ENCODE assay signal across 21 cellular contexts in the genomic region with DNA sequence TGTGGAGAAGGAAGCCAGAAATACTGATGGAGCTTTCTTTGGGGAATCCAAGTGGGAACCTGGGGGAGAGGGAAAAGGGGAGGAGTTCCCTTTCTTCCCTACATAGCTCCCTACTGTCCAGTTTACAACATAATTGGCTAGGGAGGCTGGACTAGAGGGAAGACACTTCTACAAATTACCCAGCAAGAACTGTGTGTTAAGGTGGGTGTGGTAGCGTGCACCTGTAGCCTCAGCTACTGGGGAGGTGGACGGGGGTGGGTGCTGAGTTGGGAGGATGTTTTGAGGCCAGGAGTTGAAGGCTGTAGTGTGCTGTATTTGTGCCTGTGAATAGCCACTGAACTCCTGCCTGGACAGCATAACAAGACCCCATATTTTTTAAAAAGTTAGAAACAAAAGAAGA.
DNase-seq lines count a peak whose midpoint lies in the region; ATAC-seq and TF ChIP-seq lines count a peak whose summit lies in the region.
"Had no signal": no experiment of that assay in that cellular context is flagged by ENCODE, and none has a peak within 500 bp of the region (broad histone marks: within the 10 kb centered on the region; RNA-seq: fewer than 3 reads in every experiment).

No MANE protein-coding gene starts in this region.

- H4K8ac ChIP-seq in neuronal stem cell (ENCODE audit: low read depth, low read length): no peak overlapping the region

- H3K23ac ChIP-seq in neuronal stem cell (ENCODE audit: low read depth, low read length, poor library complexity): no peak overlapping the region

- H2AFZ ChIP-seq in neuronal stem cell (ENCODE audit: low read length): no peak overlapping the region

- no peak overlapping the region for H3K4ac ChIP-seq in neuronal stem cell (ENCODE audit: low read length)

- no peak overlapping the region for H2BK5ac ChIP-seq in neuronal stem cell (ENCODE audit: low read length)

- DNase-seq in NCI-H748 (lab: John Stamatoyannopoulos, UW; ENCODE audit: unreplicated experiment): peak; percentile 24
- DNase-seq in NCI-H748 treated with DMSO at 0.1 percent for 48 hours (lab: John Stamatoyannopoulos, UW): no peak
- peak; percentile 56 for DNase-seq in colonic mucosa
- DNase-seq in mucosa of descending colon: peak in 2 of 3 donors; percentile 32 to 43
- no peak for DNase-seq in Ammon's horn (ENCODE audit: low spot score)
- DNase-seq in neuronal stem cell (ENCODE audit: low spot score): no peak
- no peak for DNase-seq in DMS153 treated with DMSO at 0.1 percent for 48 hours (lab: John Stamatoyannopoulos, UW; ENCODE audit: unreplicated experiment)
- DNase-seq: 8988T; ACHN; Caco-2; Calu3; CD4-positive, alpha-beta T cell; CD8-positive, alpha-beta T cell; DMS53; DMS79; DND-41; EL; GDM1 had no signal

- no peak overlapping the region for H3K9ac ChIP-seq in colonic mucosa (ENCODE audit: low read depth in 2 of 2, low read length in 2 of 2)
- H3K9ac ChIP-seq in neuronal stem cell (ENCODE audit: low read depth, low read length, poor library complexity): no peak overlapping the region
- H3K9ac ChIP-seq: BLaER1 treated with 17β-estradiol and CSF1 and Interleukin-3, amounts not matched to agents 10 nM and 100 nM had no signal

- no peak overlapping the region for H4K91ac ChIP-seq in neuronal stem cell (ENCODE audit: low read depth, low read length, poor library complexity)

- no peaks in the 10 kb centered on the region for H3K36me3 ChIP-seq in colonic mucosa
- H3K36me3 ChIP-seq in mucosa of descending colon (ENCODE audit: low read depth): no peaks in the 10 kb centered on the region
- no peaks in the 10 kb centered on the region for H3K36me3 ChIP-seq in neuronal stem cell (replicated peaks in 1 of 2; ENCODE audit: control insufficient read depth in 2 of 2, insufficient read depth in 2 of 2, low read length in 2 of 2)
- H3K36me3 ChIP-seq: BLaER1 treated with 17β-estradiol and CSF1 and Interleukin-3, amounts not matched to agents 10 nM and 100 nM had no signal

- intact Hi-C loops in colonic mucosa (cut with DNase I) (no loop called here), mucosa of descending colon (cut with DNase I, micrococcal nuclease) (no loop called here)

- H2BK12ac ChIP-seq in neuronal stem cell (ENCODE audit: low read length): no peak overlapping the region

- H3K14ac ChIP-seq in neuronal stem cell (ENCODE audit: low read length): no peak overlapping the region

- no peak overlapping the region for H2BK15ac ChIP-seq in neuronal stem cell (ENCODE audit: low read length)

- H3K79me1 ChIP-seq in neuronal stem cell (ENCODE audit: low read depth, low read length): no peaks in the 10 kb centered on the region

- H3K27me3 ChIP-seq in colonic mucosa (no peaks in the 10 kb centered on the region), neuronal stem cell (ENCODE audit: control insufficient read depth in 3 of 3, insufficient read depth in 3 of 3, low read depth in 1 of 3, low read length in 3 of 3) (no peaks in the 10 kb centered on the region)
- H3K27me3 ChIP-seq: BLaER1 treated with 17β-estradiol and CSF1 and Interleukin-3, amounts not matched to agents 10 nM and 100 nM had no signal

- no CpG with 5 or more reads among the region's 2 CpGs for WGBS in neuronal stem cell (ENCODE audit: extremely low coverage in 2 of 2, insufficient read length in 2 of 2, insufficient replicate concordance in 1 of 2), 2 donors

- H3K18ac ChIP-seq in neuronal stem cell (ENCODE audit: low read length): no peak overlapping the region

- TF ChIP-seq CTCF in colonic mucosa (IDR thresholded peaks at IDR 0.05) (no peak), mucosa of descending colon (IDR thresholded peaks at IDR 0.05) (no peak)

- H3K4me2 ChIP-seq in neuronal stem cell (ENCODE audit: insufficient read depth, low read length, poor library complexity, severe bottlenecking): no peak overlapping the region
- H3K4me2 ChIP-seq: BLaER1 treated with 17β-estradiol and CSF1 and Interleukin-3, amounts not matched to agents 10 nM and 100 nM had no signal

- H3K4me3 ChIP-seq in colonic mucosa: no peak overlapping the region
- no peak overlapping the region for H3K4me3 ChIP-seq in mucosa of descending colon
- no peak overlapping the region for H3K4me3 ChIP-seq in neuronal stem cell (ENCODE audit: low read length in 2 of 2)
- H3K4me3 ChIP-seq: BLaER1 treated with 17β-estradiol and CSF1 and Interleukin-3, amounts not matched to agents 10 nM and 100 nM; GM12878 had no signal

- peaks cover 14% of the 10 kb centered on the region for H3K4me1 ChIP-seq in colonic mucosa
- peaks cover 25% of the 10 kb centered on the region for H3K4me1 ChIP-seq in mucosa of descending colon (ENCODE audit: low read depth)
- H3K4me1 ChIP-seq in neuronal stem cell (ENCODE audit: control insufficient read depth in 2 of 2, insufficient read depth in 1 of 2, low read depth in 1 of 2, low read length in 2 of 2): no peaks in the 10 kb centered on the region

- H3K27ac ChIP-seq in colonic mucosa: no peak overlapping the region
- no peak overlapping the region for H3K27ac ChIP-seq in neuronal stem cell (replicated peaks; ENCODE audit: low read length)
- H3K27ac ChIP-seq: BLaER1 treated with 17β-estradiol and CSF1 and Interleukin-3, amounts not matched to agents 10 nM and 100 nM; C4-2B had no signal

- no peaks in the 10 kb centered on the region for H3K9me3 ChIP-seq in colonic mucosa
- no peaks in the 10 kb centered on the region for H3K9me3 ChIP-seq in mucosa of descending colon
- H3K9me3 ChIP-seq in neuronal stem cell (replicated peaks in 1 of 2; ENCODE audit: control insufficient read depth in 2 of 2, insufficient read depth in 1 of 2, low read depth in 1 of 2, low read length in 2 of 2): no peaks in the 10 kb centered on the region
- H3K9me3 ChIP-seq: BLaER1 treated with 17β-estradiol and CSF1 and Interleukin-3, amounts not matched to agents 10 nM and 100 nM; Caco-2 had no signal

- no peak overlapping the region for H2BK120ac ChIP-seq in neuronal stem cell (ENCODE audit: low read depth, low read length)

- ATAC-seq in mucosa of descending colon: peak; percentile 43
- ATAC-seq: CD8-positive, alpha-beta T cell; GM12878 had no signal

- H2AK5ac ChIP-seq in neuronal stem cell (ENCODE audit: low read depth, low read length): no peak overlapping the region

Comparison
In these comparisons a context has a peak if more than half of its experiments do, and no peak if none do; other contexts are left out.
1. DNase-seq: peak in NCI-H748 (single experiment), colonic mucosa (single experiment) and mucosa of descending colon (2 of 3); none in NCI-H748 treated with DMSO at 0.1 percent for 48 hours (single experiment), Ammon's horn (single experiment), neuronal stem cell (single experiment) and DMS153 treated with DMSO at 0.1 percent for 48 hours (single experiment).